Comparison of ENCODE assay signal across 1 cellular context in the genomic region with DNA sequence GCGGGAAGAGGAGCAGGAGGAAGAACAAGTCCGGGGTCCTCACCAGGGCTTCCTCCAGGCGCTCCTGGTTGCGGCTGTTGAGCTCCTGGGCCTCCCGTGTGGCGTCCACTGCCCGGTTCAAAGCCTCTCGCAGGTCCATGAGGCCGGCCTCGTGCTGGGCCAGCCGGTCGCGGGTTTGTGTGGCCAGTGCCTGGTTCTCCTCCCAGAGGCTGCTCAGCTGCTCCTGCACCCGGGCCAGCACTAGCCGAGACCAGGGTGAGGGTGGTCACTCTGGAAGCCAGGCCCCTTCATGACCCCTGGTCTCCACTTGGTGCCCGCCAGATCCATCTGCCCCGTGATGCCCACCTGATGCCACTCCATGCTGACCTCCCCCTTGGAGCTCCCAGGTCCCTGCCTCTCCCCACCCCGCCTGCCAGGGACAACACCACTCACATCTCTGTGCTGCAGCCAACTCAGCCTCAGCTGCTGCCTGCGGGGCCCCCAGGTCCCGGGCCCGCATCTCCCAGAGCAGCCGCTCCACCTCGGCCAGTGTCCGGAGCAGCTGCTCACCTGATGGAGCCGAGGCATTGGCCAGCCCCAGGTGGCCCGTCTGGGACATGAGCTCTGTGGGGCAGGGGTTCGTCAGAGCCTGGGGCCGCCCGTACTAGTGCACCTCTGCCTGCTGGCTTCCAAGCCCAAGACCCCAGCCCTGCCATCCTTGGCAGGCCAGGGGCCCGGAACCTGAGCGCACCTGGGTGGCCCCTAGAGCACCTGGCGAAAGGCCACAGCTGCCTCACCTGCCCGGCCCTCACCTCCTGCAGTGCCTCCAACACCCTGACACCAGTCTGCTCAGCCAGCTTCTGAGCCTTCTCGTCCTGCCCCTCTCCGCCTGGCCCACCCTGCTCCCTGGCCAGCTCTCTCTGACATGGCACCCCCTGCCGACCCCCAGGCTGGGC.
TF ChIP-seq lines count a peak whose summit lies in the region.

No MANE protein-coding gene starts in this region.

TF ChIP-seq in H1, 55 proteins besides CTCF, POLR2A, EP300 and RAD21:
- TF ChIP-seq SAP30 (IDR thresholded peaks at IDR 0.05; ENCODE audit: insufficient read depth, insufficient replicate concordance, low read length) (no peak), GTF2F1 (IDR thresholded peaks at IDR 0.05; ENCODE audit: borderline replicate concordance, low read depth, low read length) (no peak), CBX5 (IDR thresholded peaks at IDR 0.05; ENCODE audit: low read depth, low read length) (no peak), RXRA (IDR thresholded peaks at IDR 0.05; ENCODE audit: insufficient read depth, low read depth, low read length) (no peak), RNF2 (IDR thresholded peaks at IDR 0.05; ENCODE audit: borderline replicate concordance, low read depth, low read length, missing control alignments, poor library complexity, severe bottlenecking) (no peak), BACH1 (IDR thresholded peaks at IDR 0.05; ENCODE audit: low read length) (no peak), CHD2 (IDR thresholded peaks at IDR 0.05; ENCODE audit: low read length) (no peak), SIX5 (IDR thresholded peaks at IDR 0.05; ENCODE audit: low read depth, low read length) (no peak), CTBP2 (IDR thresholded peaks at IDR 0.05; ENCODE audit: borderline replicate concordance, insufficient read depth, insufficient read length, low read length) (no peak), BCL11A (IDR thresholded peaks at IDR 0.05; ENCODE audit: low read depth in 2 of 2, low read length in 2 of 2) (no peak), GABPA (IDR thresholded peaks at IDR 0.05; ENCODE audit: borderline replicate concordance, insufficient read depth, low read length) (no peak), ASH2L (IDR thresholded peaks at IDR 0.05; ENCODE audit: low read length) (no peak), FOSL1 (IDR thresholded peaks at IDR 0.05; ENCODE audit: insufficient read depth, low read depth, low read length) (no peak), NANOG (IDR thresholded peaks at IDR 0.05; ENCODE audit: insufficient read depth, low read depth, low read length, poor library complexity, severe bottlenecking) (no peak), BRCA1 (IDR thresholded peaks at IDR 0.05; ENCODE audit: low read depth, low read length) (no peak), JUN (IDR thresholded peaks at IDR 0.05; ENCODE audit: low read depth, low read length) (no peak), KDM1A (IDR thresholded peaks at IDR 0.05; ENCODE audit: borderline replicate concordance, low read length) (no peak)
- TF ChIP-seq, protein P1, sequence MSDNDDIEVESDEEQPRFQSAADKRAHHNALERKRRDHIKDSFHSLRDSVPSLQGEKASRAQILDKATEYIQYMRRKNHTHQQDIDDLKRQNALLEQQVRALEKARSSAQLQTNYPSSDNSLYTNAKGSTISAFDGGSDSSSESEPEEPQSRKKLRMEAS (IDR thresholded peaks at IDR 0.05): no peak
- TF ChIP-seq, protein P2, sequence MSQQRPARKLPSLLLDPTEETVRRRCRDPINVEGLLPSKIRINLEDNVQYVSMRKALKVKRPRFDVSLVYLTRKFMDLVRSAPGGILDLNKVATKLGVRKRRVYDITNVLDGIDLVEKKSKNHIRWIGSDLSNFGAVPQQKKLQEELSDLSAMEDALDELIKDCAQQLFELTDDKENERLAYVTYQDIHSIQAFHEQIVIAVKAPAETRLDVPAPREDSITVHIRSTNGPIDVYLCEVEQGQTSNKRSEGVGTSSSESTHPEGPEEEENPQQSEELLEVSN (IDR thresholded peaks at IDR 0.05): no peak
